In the genomic region with DNA sequence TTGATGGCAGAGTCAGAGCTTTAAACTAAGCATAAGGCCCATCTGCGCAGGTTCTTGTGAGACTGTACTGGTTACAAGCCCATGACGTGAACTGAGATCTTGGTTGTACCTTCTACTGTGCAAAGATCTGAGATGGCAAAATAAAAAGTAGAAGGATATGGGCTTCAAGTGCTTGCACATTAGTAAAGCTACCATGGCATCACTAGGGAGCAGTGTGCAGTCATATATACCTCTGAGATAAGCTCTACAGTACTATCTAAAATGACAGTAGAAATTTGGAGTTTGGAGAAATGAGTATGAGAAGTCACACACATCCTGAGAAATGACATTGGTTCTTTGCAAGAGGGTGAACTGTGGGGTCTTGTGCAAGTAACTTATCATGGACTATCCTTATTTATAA, we compare ENCODE assay signal across 12 cellular contexts.
DNase-seq lines count a peak whose midpoint lies in the region; ATAC-seq and TF ChIP-seq lines count a peak whose summit lies in the region.
"Had no signal": no experiment of that assay in that cellular context is flagged by ENCODE, and none has a peak within 500 bp of the region (broad histone marks: within the 10 kb centered on the region; RNA-seq: fewer than 3 reads in every experiment).

No MANE protein-coding gene starts in this region.

- no peak overlapping the region for H3K9ac ChIP-seq in OCI-LY3 (ENCODE audit: low read length)

- 80 to 93% (median 88%) methylated on average over 2 of the region's 2 CpGs for WGBS in psoas muscle, 3 donors
- 84 to 95% (median 93%) methylated on average over 2 of the region's 2 CpGs for WGBS in spleen, 5 donors

- TF ChIP-seq CTCF in GM12865 (IDR thresholded peaks at IDR 0.05; ENCODE audit: insufficient read depth, low read depth, low read length, missing control alignments) = no peak
- TF ChIP-seq CTCF in OCI-LY3 (IDR thresholded peaks at IDR 0.05; ENCODE audit: low read depth, low read length) = peak; percentile 42
- peak; percentile 60 for TF ChIP-seq CTCF in epithelial cell of proximal tubule (conservative IDR thresholded peaks at IDR 0.05; ENCODE audit: low read depth, low read length)
- TF ChIP-seq CTCF in psoas muscle (IDR thresholded peaks at IDR 0.05) = peak; percentile 6
- peak in 2 of 11 experiments; percentile 7 to 9 for TF ChIP-seq CTCF in spleen (IDR thresholded peaks at IDR 0.05 in 8 of 11, conservative IDR thresholded peaks at IDR 0.05 in 3 of 11)

- no peaks in the 10 kb centered on the region for H3K9me3 Mint-ChIP-seq in activated T-helper 1 cell treated with anti-CD3 and anti-CD28 coated beads, Interleukin-12 subunit alpha, Interleukin-12 subunit beta, Interleukin-2, Interleukin-4 antibody, amounts not matched to agents 30 ng/mL and 10 ng/mL and 1 ng/mL, durations not matched to agents 14 hours and 24 hours and 36 hours

- H3K4me3 ChIP-seq in GM12865 (ENCODE audit: low read depth, low read length) (no peak overlapping the region), OCI-LY3 (ENCODE audit: low read length) (no peak overlapping the region), epithelial cell of proximal tubule (ENCODE audit: low read depth, low read length) (no peak overlapping the region), psoas muscle (no peak overlapping the region), spleen (no peak overlapping the region)
- H3K4me3 ChIP-seq: testis had no signal

- H3K27me3 ChIP-seq in OCI-LY3 (ENCODE audit: low read depth, low read length) = no peaks in the 10 kb centered on the region
- no peaks in the 10 kb centered on the region for H3K27me3 ChIP-seq in psoas muscle (ENCODE audit: insufficient read depth in 3 of 3, low read length in 2 of 3)
- H3K27me3 ChIP-seq in spleen (replicated peaks in 1 of 7) = no peaks in the 10 kb centered on the region
- H3K27me3 ChIP-seq: testis had no signal

- no peak overlapping the region for H2AFZ ChIP-seq in OCI-LY3 (ENCODE audit: low read depth, low read length)

- H3K79me2 ChIP-seq in OCI-LY3 (ENCODE audit: low read length) = no peaks in the 10 kb centered on the region

- H3K27me3 Mint-ChIP-seq in activated T-helper 1 cell treated with anti-CD3 and anti-CD28 coated beads, Interleukin-12 subunit alpha, Interleukin-12 subunit beta, Interleukin-2, Interleukin-4 antibody, amounts not matched to agents 30 ng/mL and 10 ng/mL and 1 ng/mL, durations not matched to agents 14 hours and 24 hours and 36 hours (ENCODE audit: insufficient read depth) = no peaks in the 10 kb centered on the region
- H3K27me3 Mint-ChIP-seq: progenitor cell of endocrine pancreas had no signal

- H3K9me3 ChIP-seq in OCI-LY3 (ENCODE audit: insufficient read depth, low read length) (no peaks in the 10 kb centered on the region), psoas muscle (no peaks in the 10 kb centered on the region), spleen (no peaks in the 10 kb centered on the region)
- H3K9me3 ChIP-seq: testis had no signal

- no peak overlapping the region for H3K4me2 ChIP-seq in OCI-LY3 (ENCODE audit: low read length)

- no peak overlapping the region for H3K4me3 Mint-ChIP-seq in activated T-helper 1 cell treated with anti-CD3 and anti-CD28 coated beads, Interleukin-12 subunit alpha, Interleukin-12 subunit beta, Interleukin-2, Interleukin-4 antibody, amounts not matched to agents 30 ng/mL and 10 ng/mL and 1 ng/mL, durations not matched to agents 14 hours and 24 hours and 36 hours

- ATAC-seq in psoas muscle (peak in 3 of 4 donors; percentile 59 to 79 (median 66)), GM21529 (IDR thresholded peaks at IDR 0.05; ENCODE audit: unreplicated experiment) (no peak)

- H3K4me1 ChIP-seq in OCI-LY3 (ENCODE audit: low read length) = no peaks in the 10 kb centered on the region
- H3K4me1 ChIP-seq in psoas muscle = no peaks in the 10 kb centered on the region
- H3K4me1 ChIP-seq in spleen = no peaks in the 10 kb centered on the region
- H3K4me1 ChIP-seq: testis had no signal

- no peaks in the 10 kb centered on the region for H3K4me1 Mint-ChIP-seq in activated T-helper 1 cell treated with anti-CD3 and anti-CD28 coated beads, Interleukin-12 subunit alpha, Interleukin-12 subunit beta, Interleukin-2, Interleukin-4 antibody, amounts not matched to agents 30 ng/mL and 10 ng/mL and 1 ng/mL, durations not matched to agents 14 hours and 24 hours and 36 hours (ENCODE audit: low read depth)

- H3K36me3 Mint-ChIP-seq in activated T-helper 1 cell treated with anti-CD3 and anti-CD28 coated beads, Interleukin-12 subunit alpha, Interleukin-12 subunit beta, Interleukin-2, Interleukin-4 antibody, amounts not matched to agents 30 ng/mL and 10 ng/mL and 1 ng/mL, durations not matched to agents 14 hours and 24 hours and 36 hours (ENCODE audit: low read depth) = no peaks in the 10 kb centered on the region

- H4K20me1 ChIP-seq in OCI-LY3 (ENCODE audit: insufficient read depth, low read length) = no peaks in the 10 kb centered on the region

- TF ChIP-seq POLR2A in spleen (IDR thresholded peaks at IDR 0.05) = no peak

- intact Hi-C loops in psoas muscle (cut with DNase I) (loop anchor here (10.0 kb wide), 1 partner anchor 409 kb away; the partner anchor contains the start of gene PRR16 (in 2 of the 2)), spleen (cut with DNase I; ENCODE audit: low total_unique reads) (no loop called here)
- intact Hi-C loops in activated T-helper 1 cell treated with anti-CD3 and anti-CD28 coated beads, Interleukin-12 subunit alpha, Interleukin-12 subunit beta, Interleukin-2, Interleukin-4 antibody, amounts not matched to agents 30 ng/mL and 10 ng/mL and 1 ng/mL, durations not matched to agents 14 hours and 24 hours and 36 hours (cut with micrococcal nuclease) = no loop called here

- DNase-seq in GM12865 (ENCODE audit: low read depth) (peak; percentile 5), epithelial cell of proximal tubule (ENCODE audit: low read depth) (peak; percentile 6), psoas muscle (no peak), GM19238 (ENCODE audit: insufficient read length, low spot score) (no peak), spleen (no peak)
- no peak for DNase-seq in activated T-helper 1 cell treated with anti-CD3 and anti-CD28 coated beads, Interleukin-12 subunit alpha, Interleukin-12 subunit beta, Interleukin-2, Interleukin-4 antibody, amounts not matched to agents 30 ng/mL and 10 ng/mL and 1 ng/mL, durations not matched to agents 14 hours and 24 hours and 36 hours (ENCODE audit: low spot score)
- DNase-seq: activated CD4-positive, alpha-beta T cell treated with anti-CD3 and anti-CD28 coated beads for 4 hours; KG1; testis had no signal

- no peak overlapping the region for H3K27ac Mint-ChIP-seq in activated T-helper 1 cell treated with anti-CD3 and anti-CD28 coated beads, Interleukin-12 subunit alpha, Interleukin-12 subunit beta, Interleukin-2, Interleukin-4 antibody, amounts not matched to agents 30 ng/mL and 10 ng/mL and 1 ng/mL, durations not matched to agents 14 hours and 24 hours and 36 hours
- H3K27ac Mint-ChIP-seq: progenitor cell of endocrine pancreas had no signal

- H3K36me3 ChIP-seq in OCI-LY3 (replicated peaks; ENCODE audit: low read depth, low read length) (no peaks in the 10 kb centered on the region), psoas muscle (ENCODE audit: insufficient read depth in 1 of 2, low read depth in 1 of 2) (no peaks in the 10 kb centered on the region), spleen (no peaks in the 10 kb centered on the region)

- H3K27ac ChIP-seq in OCI-LY3 (ENCODE audit: low read length) (no peak overlapping the region), psoas muscle (no peak overlapping the region), spleen (no peak overlapping the region)

Comparison
In these comparisons a context has a peak if more than half of its experiments do, and no peak if none do; other contexts are left out.
1. DNase-seq: peak in GM12865 (single experiment) and epithelial cell of proximal tubule (single experiment); none in psoas muscle (0 of 2), activated T-helper 1 cell treated with anti-CD3 and anti-CD28 coated beads, Interleukin-12 subunit alpha, Interleukin-12 subunit beta, Interleukin-2, Interleukin-4 antibody, amounts not matched to agents 30 ng/mL and 10 ng/mL and 1 ng/mL, durations not matched to agents 14 hours and 24 hours and 36 hours (single experiment), GM19238 (single experiment) and spleen (single experiment).
2. intact Hi-C loops: an anchor here in psoas muscle (10.0 kb wide); none called in activated T-helper 1 cell treated with anti-CD3 and anti-CD28 coated beads, Interleukin-12 subunit alpha, Interleukin-12 subunit beta, Interleukin-2, Interleukin-4 antibody, amounts not matched to agents 30 ng/mL and 10 ng/mL and 1 ng/mL, durations not matched to agents 14 hours and 24 hours and 36 hours and spleen.